ENCODE assay signal across 8 cellular contexts in genomic region chr10:68827592-68827959, GRCh38. TPM values are rescaled to one million over a fixed set of nuclear protein-coding genes. Genes with fewer than 3 reads are reported as not detected.
DNase-seq lines count a peak whose midpoint lies in the region; ATAC-seq and TF ChIP-seq lines count a peak whose summit lies in the region.
"Not testable (repeated sequence)": the region's sequence is repeated elsewhere in the genome, so short reads cannot be mapped to it uniquely, and the experiment has no call there.

No MANE protein-coding gene starts in this region.

- H3K9ac ChIP-seq in HCT116 (ENCODE audit: low read length), result peak overlapping the region; percentile 82
- H3K9ac ChIP-seq in HUES48 (ENCODE audit: low read depth, low read length), result not testable (repeated sequence)

- not testable (repeated sequence) for H2AFZ ChIP-seq in HCT116 (ENCODE audit: low read depth, low read length, poor library complexity, severe bottlenecking)

- BruUV-seq in HCT116 (replicated peaks; lab: Mats Ljungman, UMichigan), result not testable (repeated sequence)

- H3K4me3 ChIP-seq in AG04449 (ENCODE audit: low read depth, low read length) (peak overlapping the region; percentile 58), HCT116 (replicated peaks in 1 of 2; ENCODE audit: low read depth in 1 of 2, low read length in 2 of 2) (peak overlapping the region in 1 of 2 experiments; percentile 68; a peak in 1 of 4 replicates), HUES48 (ENCODE audit: low read depth, low read length) (peak overlapping the region; percentile 72; the same call in 1 of the 2 replicates), epithelial cell of proximal tubule (ENCODE audit: low read depth, low read length) (peak overlapping the region; percentile 65), left lung (peak overlapping the region; percentile 46 to 56), gastrocnemius medialis (peak overlapping the region in 2 of 4 donors; percentile 52 to 66)

- H3K36me3 ChIP-seq in HCT116 (ENCODE audit: control insufficient read depth in 1 of 2, insufficient read depth in 2 of 2, low read length in 2 of 2); HUES48 (ENCODE audit: control insufficient read depth, insufficient read depth, low read length); left lung; gastrocnemius medialis: not testable (repeated sequence)

- H3K4me1 ChIP-seq in HCT116 (ENCODE audit: control insufficient read depth in 1 of 2, insufficient read depth in 2 of 2, low read length in 2 of 2), result peaks cover 5 to 16% of the 10 kb centered on the region in 2 experiments
- not testable (repeated sequence) for H3K4me1 ChIP-seq in HUES48 (ENCODE audit: control insufficient read depth, insufficient read depth, low read length); left lung; gastrocnemius medialis

- in situ Hi-C loops in gastrocnemius medialis (cut with MboI; ENCODE audit: low sequenced_read_pairs in 4 of 4), result not testable (repeated sequence)

- not testable (repeated sequence) for TF ChIP-seq CTCF in AG04449 (IDR thresholded peaks at IDR 0.05; ENCODE audit: insufficient read depth, low read length, missing control alignments); HCT116 (IDR thresholded peaks at IDR 0.05 in 2 of 3, conservative IDR thresholded peaks at IDR 0.05 in 1 of 3; ENCODE audit: borderline replicate concordance in 1 of 3, insufficient read depth in 1 of 3, low read depth in 2 of 3, low read length in 2 of 3); epithelial cell of proximal tubule (conservative IDR thresholded peaks at IDR 0.05; ENCODE audit: low read depth, low read length); left lung (IDR thresholded peaks at IDR 0.05)
- TF ChIP-seq CTCF in gastrocnemius medialis (IDR thresholded peaks at IDR 0.05 in 4 of 5, conservative IDR thresholded peaks at IDR 0.05 in 1 of 5), result peak in 1 of 5 experiments; percentile 9

- H3K9me2 ChIP-seq in HCT116 (ENCODE audit: insufficient read depth), result not testable (repeated sequence)

- not testable (repeated sequence) for H4K20me1 ChIP-seq in HCT116 (ENCODE audit: insufficient read depth)

- ATAC-seq in GM19035 (IDR thresholded peaks at IDR 0.05; ENCODE audit: unreplicated experiment), result peak; percentile 38
- peak; percentile 64 for ATAC-seq in HCT116
- peak; percentile 31 for ATAC-seq in left lung
- ATAC-seq in gastrocnemius medialis, result peak; percentile 34 to 39

- RAD21 ChIA-PET in HCT116 (lab: Charles Lee; ENCODE audit: low non-redundant PET in 1 of 2, low total read pairs in 2 of 2, uncharacterized antibody in 2 of 2, unreplicated experiment in 2 of 2), result interaction anchor here in 1 of 2 experiments (0.6 kb wide), 1 partner anchor 221 kb away, joined by 4 read pairs; no protein-coding TSS in a partner anchor

- DNase-seq in AG04449 (ENCODE audit: low read depth, low spot score); HCT116 (ENCODE audit: low read depth, low spot score); activated CD4-positive, alpha-beta memory T cell treated with anti-CD3 and anti-CD28 coated beads, Interleukin-2, amount 10 ng/mL, durations not matched to agents 7 days and 5 days; epithelial cell of proximal tubule (ENCODE audit: low read depth); left lung; gastrocnemius medialis: not testable (repeated sequence)

- H3K27me3 ChIP-seq in HCT116 (ENCODE audit: insufficient read depth, low read length); gastrocnemius medialis: not testable (repeated sequence)
- peaks cover 18% of the 10 kb centered on the region for H3K27me3 ChIP-seq in HUES48 (ENCODE audit: control insufficient read depth, insufficient read depth, low read length)
- peaks cover 0 to 20% of the 10 kb centered on the region in 2 donors for H3K27me3 ChIP-seq in left lung

- TF ChIP-seq POLR2A in HCT116 (IDR thresholded peaks at IDR 0.05; ENCODE audit: borderline replicate concordance, extremely low read depth, insufficient read depth, insufficient read length); gastrocnemius medialis (IDR thresholded peaks at IDR 0.05): not testable (repeated sequence)

- H3K9me3 ChIP-seq in HCT116 (ENCODE audit: control insufficient read depth in 1 of 2, insufficient read depth in 1 of 2, low read depth in 1 of 2, low read length in 2 of 2); HUES48 (ENCODE audit: control insufficient read depth, insufficient read depth, low read length); left lung; gastrocnemius medialis: not testable (repeated sequence)

- peak overlapping the region; percentile 69 for H3K4me3 Mint-ChIP-seq in activated CD4-positive, alpha-beta memory T cell treated with anti-CD3 and anti-CD28 coated beads, Interleukin-2, amount 10 ng/mL, durations not matched to agents 7 days and 5 days

- H3K9me3 Mint-ChIP-seq in activated CD4-positive, alpha-beta memory T cell treated with anti-CD3 and anti-CD28 coated beads, Interleukin-2, amount 10 ng/mL, durations not matched to agents 7 days and 5 days, result not testable (repeated sequence)

- CTCF ChIA-PET in AG04449 (lab: Yijun Ruan, JAX), result interaction anchor here (1.1 kb wide), 1 partner anchor 19 kb away, joined by 3 read pairs; no protein-coding TSS in a partner anchor
- CTCF ChIA-PET in HCT116 (lab: Charles Lee), result not testable (repeated sequence)
- CTCF ChIA-PET in activated CD4-positive, alpha-beta memory T cell treated with anti-CD3 and anti-CD28 coated beads, Interleukin-2, amount 10 ng/mL, durations not matched to agents 7 days and 5 days (lab: Charles Lee), result interaction anchor here (0.7 to 1.6 kb wide), 3 partner anchors 38 to 745 kb away, joined by 3 to 4 read pairs (median 3); no protein-coding TSS in a partner anchor

- not testable (repeated sequence) for TF ChIP-seq RAD21 in HCT116 (IDR thresholded peaks at IDR 0.05; ENCODE audit: low read depth)

- intact Hi-C loops in HCT116 (cut with micrococcal nuclease); left lung (cut with DNase I): not testable (repeated sequence)
- intact Hi-C loops in gastrocnemius medialis (cut with DNase I; ENCODE audit: low total_unique reads), result loop anchor here (1.0 kb wide), 1 partner anchor 70 kb away; no protein-coding TSS in a partner anchor

- not testable (repeated sequence) for H3K4me1 Mint-ChIP-seq in activated CD4-positive, alpha-beta memory T cell treated with anti-CD3 and anti-CD28 coated beads, Interleukin-2, amount 10 ng/mL, durations not matched to agents 7 days and 5 days

- POLR2A ChIA-PET in AG04449 (lab: Yijun Ruan, JAX), result interaction anchor here (0.8 kb wide), 1 partner anchor 49 kb away, joined by 3 read pairs; no protein-coding TSS in a partner anchor
- POLR2A ChIA-PET in HCT116 (lab: Charles Lee), result interaction anchor here (0.7 kb wide), 1 partner anchor 8 kb away, joined by 3 read pairs; no protein-coding TSS in a partner anchor
- POLR2A ChIA-PET in activated CD4-positive, alpha-beta memory T cell treated with anti-CD3 and anti-CD28 coated beads, Interleukin-2, amount 10 ng/mL, durations not matched to agents 7 days and 5 days (lab: Charles Lee), result interaction anchor here (0.6 to 2.2 kb wide), 4 partner anchors 9 to 356 kb away, joined by 3 to 12 read pairs (median 4); partner anchors contain the start of genes DDX50 and DNA2

- not testable (repeated sequence) for H3K27ac Mint-ChIP-seq in activated CD4-positive, alpha-beta memory T cell treated with anti-CD3 and anti-CD28 coated beads, Interleukin-2, amount 10 ng/mL, durations not matched to agents 7 days and 5 days

- peaks cover 23% of the 10 kb centered on the region for H3K27me3 Mint-ChIP-seq in activated CD4-positive, alpha-beta memory T cell treated with anti-CD3 and anti-CD28 coated beads, Interleukin-2, amount 10 ng/mL, durations not matched to agents 7 days and 5 days

- peak overlapping the region; percentile 48; the same call in 1 of the 2 replicates for H3K27ac ChIP-seq in HCT116 (ENCODE audit: low read depth, low read length)
- peak overlapping the region; percentile 69 for H3K27ac ChIP-seq in HUES48 (ENCODE audit: low read depth, low read length)
- not testable (repeated sequence) for H3K27ac ChIP-seq in left lung, gastrocnemius medialis

- not testable (repeated sequence) for H3K36me3 Mint-ChIP-seq in activated CD4-positive, alpha-beta memory T cell treated with anti-CD3 and anti-CD28 coated beads, Interleukin-2, amount 10 ng/mL, durations not matched to agents 7 days and 5 days (ENCODE audit: low read depth)

- H3K79me2 ChIP-seq in HCT116 (ENCODE audit: insufficient read depth, low read length), result not testable (repeated sequence)

- H3K4me2 ChIP-seq in HCT116 (ENCODE audit: low read length), result peak overlapping the region; percentile 96

TF ChIP-seq in HCT116, 20 proteins besides CTCF, POLR2A, EP300 and RAD21:
- 0 out of 2 replicates have a peak, but pooled peaks have one; percentile 16 for TF ChIP-seq ZFX (IDR thresholded peaks at IDR 0.05)

RNA-seq across cellular contexts. Expression of gene STOX1, which starts 0.2 kb away (rescaled TPM):
- 5.9 TPM for total RNA-seq in HCT116 (2021; ENCODE audit: unreplicated experiment)
- polyA plus RNA-seq in HCT116 (2012), result 1.9 and 3.7 TPM in 2 replicates
- total RNA-seq in activated CD4-positive, alpha-beta memory T cell treated with anti-CD3 and anti-CD28 coated beads, Interleukin-2, amount 10 ng/mL, durations not matched to agents 7 days and 5 days, result under 1 TPM; 0.50 to 0.60 TPM
- 0.23 and 1.2 TPM in 2 replicates for total RNA-seq in epithelial cell of proximal tubule
- total RNA-seq in left lung, result 1 to 10 TPM; 1.1 to 3.5 TPM
- total RNA-seq in gastrocnemius medialis, result 1 to 10 TPM in 2 of 4 donors, under 1 TPM in 2; 0.10 to 1.5 (median 1.1) TPM
